18 cellular contexts compared by ENCODE assay signal in genomic region chr1:59169703-59170102, GRCh38.
DNase-seq lines count a peak whose midpoint lies in the region; ATAC-seq, FAIRE-seq and TF ChIP-seq lines count a peak whose summit lies in the region.
"Had no signal": no experiment of that assay in that cellular context is flagged by ENCODE, and none has a peak within 500 bp of the region (broad histone marks: within the 10 kb centered on the region; RNA-seq: fewer than 3 reads in every experiment).

No MANE protein-coding gene starts in this region.

- H3K27me3 ChIP-seq in mesenchymal stem cell (ENCODE audit: control insufficient read depth in 1 of 2, insufficient read depth in 1 of 2, low read length in 2 of 2) (no peaks in the 10 kb centered on the region), upper lobe of right lung (no peaks in the 10 kb centered on the region)

- peaks cover 0 to 23% (median 7%) of the 10 kb centered on the region in 5 donors for H3K27me3 Mint-ChIP-seq in naive thymus-derived CD8-positive, alpha-beta T cell

- no peak overlapping the region for H2BK12ac ChIP-seq in mesenchymal stem cell (ENCODE audit: low read length in 2 of 2)

- H3K4me3 Mint-ChIP-seq in naive thymus-derived CD8-positive, alpha-beta T cell: no peak overlapping the region

- peaks cover 2% of the 10 kb centered on the region for H3K4me1 ChIP-seq in mesenchymal stem cell (ENCODE audit: control insufficient read depth, insufficient read depth, low read depth, low read length)
- no peaks in the 10 kb centered on the region for H3K4me1 ChIP-seq in upper lobe of right lung
- H3K4me1 ChIP-seq: Caco-2, HAP-1 had no signal

- peak overlapping the region; percentile 24 for H3K9ac ChIP-seq in mesenchymal stem cell (ENCODE audit: low read length)

- TF ChIP-seq CTCF in cardiac fibroblast (IDR thresholded peaks at IDR 0.05; ENCODE audit: low read depth, low read length) (no peak), upper lobe of right lung (IDR thresholded peaks at IDR 0.05) (no peak)

- H3K36me3 ChIP-seq in mesenchymal stem cell (ENCODE audit: control insufficient read depth in 1 of 2, insufficient read depth in 2 of 2, low read depth in 1 of 2, low read length in 2 of 2) (no peaks in the 10 kb centered on the region), upper lobe of right lung (no peaks in the 10 kb centered on the region)
- H3K36me3 ChIP-seq: HAP-1 had no signal

- no peak overlapping the region for H2AK5ac ChIP-seq in mesenchymal stem cell (ENCODE audit: low read length, severe bottlenecking)

- no peak for FAIRE-seq in GM19239 (lab: Jason Lieb, UNC)

- H4K91ac ChIP-seq in mesenchymal stem cell (ENCODE audit: low read length): no peak overlapping the region

- H3K27ac ChIP-seq in mesenchymal stem cell (ENCODE audit: low read length, poor library complexity, severe bottlenecking) (no peak overlapping the region), upper lobe of right lung (no peak overlapping the region)
- H3K27ac ChIP-seq: SK-N-MC had no signal

- peaks cover 0 to 4% (median 0%) of the 10 kb centered on the region in 9 donors for H3K9me3 Mint-ChIP-seq in naive thymus-derived CD8-positive, alpha-beta T cell

- H3K79me1 ChIP-seq in mesenchymal stem cell (replicated peaks; ENCODE audit: low read length, poor library complexity, severe bottlenecking): no peaks in the 10 kb centered on the region

- ATAC-seq in upper lobe of right lung: no peak
- no peak for ATAC-seq in GM21360 (IDR thresholded peaks at IDR 0.05; ENCODE audit: unreplicated experiment)
- no peak for ATAC-seq in naive thymus-derived CD8-positive, alpha-beta T cell

- no peak overlapping the region for H4K8ac ChIP-seq in mesenchymal stem cell (ENCODE audit: low read length)

- H2BK15ac ChIP-seq in mesenchymal stem cell (ENCODE audit: low read depth, poor library complexity, severe bottlenecking): no peak overlapping the region

- no peak overlapping the region for H2AFZ ChIP-seq in mesenchymal stem cell (ENCODE audit: low read depth, low read length)

- H2BK120ac ChIP-seq in mesenchymal stem cell (ENCODE audit: low read depth, low read length): no peak overlapping the region

- H3K4me1 Mint-ChIP-seq in naive thymus-derived CD8-positive, alpha-beta T cell: no peaks in the 10 kb centered on the region

- H3K4me2 ChIP-seq in mesenchymal stem cell (ENCODE audit: low read length, poor library complexity, severe bottlenecking): no peak overlapping the region

- H3K9me3 ChIP-seq in mesenchymal stem cell (ENCODE audit: control insufficient read depth, low read length) (no peaks in the 10 kb centered on the region), upper lobe of right lung (no peaks in the 10 kb centered on the region)
- H3K9me3 ChIP-seq: Caco-2, HAP-1 had no signal

- no peak overlapping the region for H3K18ac ChIP-seq in mesenchymal stem cell (ENCODE audit: low read depth in 1 of 2, low read length in 2 of 2)

- no peak overlapping the region for H2BK5ac ChIP-seq in mesenchymal stem cell (ENCODE audit: low read depth, low read length, poor library complexity, severe bottlenecking)

- H3K27ac Mint-ChIP-seq in naive thymus-derived CD8-positive, alpha-beta T cell: no peak overlapping the region

- no peak overlapping the region for H3K4me3 ChIP-seq in cardiac fibroblast (replicated peaks in 1 of 2; ENCODE audit: low read depth in 2 of 2, low read length in 2 of 2)
- no peak overlapping the region for H3K4me3 ChIP-seq in mesenchymal stem cell (ENCODE audit: insufficient read depth in 1 of 2, low read depth in 1 of 2, low read length in 2 of 2)
- no peak overlapping the region for H3K4me3 ChIP-seq in upper lobe of right lung
- H3K4me3 ChIP-seq: HAP-1, SK-N-MC had no signal

- H3K14ac ChIP-seq in mesenchymal stem cell (ENCODE audit: low read length in 2 of 2): no peak overlapping the region

- H3K4ac ChIP-seq in mesenchymal stem cell (ENCODE audit: low read depth in 1 of 2, low read length in 2 of 2): no peak overlapping the region

- WGBS in mesenchymal stem cell: 86% methylated on average over 1 of the region's 1 CpG

- DNase-seq in AG20443 (ENCODE audit: low spot score): peak; percentile 70
- peak; percentile 49 for DNase-seq in M059J (ENCODE audit: low read depth)
- peak; percentile 31 to 40 for DNase-seq in cardiac fibroblast (ENCODE audit: low read depth in 2 of 2)
- no peak for DNase-seq in mesenchymal stem cell
- no peak for DNase-seq in upper lobe of right lung
- no peak for DNase-seq in naive thymus-derived CD8-positive, alpha-beta T cell
- DNase-seq in GM19239 (ENCODE audit: insufficient read length, low spot score): no peak
- DNase-seq: AML-193, Caco-2, DMS153, NCI-H1436, NCI-H2029, NCI-H2171, NCI-H446 treated with DMSO at 0.1 percent for 48 hours, NCI-H774 had no signal

- POLR2A ChIA-PET in naive thymus-derived CD8-positive, alpha-beta T cell (lab: Charles Lee): no interaction called here

- intact Hi-C loops in upper lobe of right lung (cut with DNase I): no loop called here

- peaks cover 0 to 8% (median 0%) of the 10 kb centered on the region in 3 donors for H3K36me3 Mint-ChIP-seq in naive thymus-derived CD8-positive, alpha-beta T cell

- H3K23ac ChIP-seq in mesenchymal stem cell (ENCODE audit: low read length in 2 of 2): no peak overlapping the region

Comparison
In these comparisons a context has a peak if more than half of its experiments do, and no peak if none do; other contexts are left out.
1. DNase-seq: peak in AG20443 (single experiment), M059J (single experiment) and cardiac fibroblast (2 of 2); none in mesenchymal stem cell (single experiment), upper lobe of right lung (single experiment), naive thymus-derived CD8-positive, alpha-beta T cell (0 of 10) and GM19239 (single experiment).